In genomic region chr18:46411862-46412690, GRCh38 we compare ENCODE assay signal across 9 cellular contexts.
DNase-seq lines count a peak whose midpoint lies in the region; ATAC-seq and TF ChIP-seq lines count a peak whose summit lies in the region.
"Had no signal": no experiment of that assay in that cellular context is flagged by ENCODE, and none has a peak within 500 bp of the region (broad histone marks: within the 10 kb centered on the region; RNA-seq: fewer than 3 reads in every experiment).

No MANE protein-coding gene starts in this region.

- 6 to 25% (median 9%) methylated on average over 6 of the region's 6 CpGs for WGBS in ovary, 3 donors

- H3K36me3 Mint-ChIP-seq in activated T-helper 1 cell treated with anti-CD3 and anti-CD28 coated beads, Interleukin-12 subunit alpha, Interleukin-12 subunit beta, Interleukin-2, Interleukin-4 antibody, amounts not matched to agents 30 ng/mL and 10 ng/mL and 1 ng/mL, durations not matched to agents 14 hours and 24 hours and 36 hours (ENCODE audit: low read depth), result no peaks in the 10 kb centered on the region
- H3K36me3 Mint-ChIP-seq: naive B cell had no signal

- no peak overlapping the region for H3K4me3 ChIP-seq in ovary

- TF ChIP-seq POLR2A in ovary (IDR thresholded peaks at IDR 0.05), result no peak

- H3K27me3 Mint-ChIP-seq in activated T-helper 1 cell treated with anti-CD3 and anti-CD28 coated beads, Interleukin-12 subunit alpha, Interleukin-12 subunit beta, Interleukin-2, Interleukin-4 antibody, amounts not matched to agents 30 ng/mL and 10 ng/mL and 1 ng/mL, durations not matched to agents 14 hours and 24 hours and 36 hours (ENCODE audit: insufficient read depth), result peaks cover 3% of the 10 kb centered on the region

- no peak overlapping the region for H3K27ac Mint-ChIP-seq in activated T-helper 1 cell treated with anti-CD3 and anti-CD28 coated beads, Interleukin-12 subunit alpha, Interleukin-12 subunit beta, Interleukin-2, Interleukin-4 antibody, amounts not matched to agents 30 ng/mL and 10 ng/mL and 1 ng/mL, durations not matched to agents 14 hours and 24 hours and 36 hours

- TF ChIP-seq CTCF in ovary (IDR thresholded peaks at IDR 0.05), result no peak

- no peak overlapping the region for H3K4me3 Mint-ChIP-seq in activated T-helper 1 cell treated with anti-CD3 and anti-CD28 coated beads, Interleukin-12 subunit alpha, Interleukin-12 subunit beta, Interleukin-2, Interleukin-4 antibody, amounts not matched to agents 30 ng/mL and 10 ng/mL and 1 ng/mL, durations not matched to agents 14 hours and 24 hours and 36 hours
- H3K4me3 Mint-ChIP-seq: naive B cell had no signal

- H3K4me1 ChIP-seq in ovary (ENCODE audit: insufficient read depth), result peaks cover 14% of the 10 kb centered on the region

- peak; percentile 23 for ATAC-seq in esophagus mucosa
- ATAC-seq in HG02840 (IDR thresholded peaks at IDR 0.05; ENCODE audit: low FRiP score, unreplicated experiment), result no peak

- intact Hi-C loops in ovary (cut with DNase I), result no loop called here
- intact Hi-C loops in activated T-helper 1 cell treated with anti-CD3 and anti-CD28 coated beads, Interleukin-12 subunit alpha, Interleukin-12 subunit beta, Interleukin-2, Interleukin-4 antibody, amounts not matched to agents 30 ng/mL and 10 ng/mL and 1 ng/mL, durations not matched to agents 14 hours and 24 hours and 36 hours (cut with micrococcal nuclease), result no loop called here

- TF ChIP-seq EP300 in ovary (IDR thresholded peaks at IDR 0.05), result no peak

- DNase-seq in ELF-1 (ENCODE audit: low read depth, low spot score) (peak; percentile 68), NCI-H226 (peak; percentile 2), ovary (peak; percentile 32 to 74 (median 55)), GOT3 (lab: John Stamatoyannopoulos, UW) (no peak)
- DNase-seq in activated T-helper 1 cell treated with anti-CD3 and anti-CD28 coated beads, Interleukin-12 subunit alpha, Interleukin-12 subunit beta, Interleukin-2, Interleukin-4 antibody, amounts not matched to agents 30 ng/mL and 10 ng/mL and 1 ng/mL, durations not matched to agents 14 hours and 24 hours and 36 hours (ENCODE audit: low spot score), result no peak
- DNase-seq in effector CD8-positive, alpha-beta T cell (lab: John Stamatoyannopoulos, UW), result no peak
- DNase-seq: naive B cell had no signal

- no peaks in the 10 kb centered on the region for H3K36me3 ChIP-seq in ovary

- peaks cover 9% of the 10 kb centered on the region for H3K4me1 Mint-ChIP-seq in activated T-helper 1 cell treated with anti-CD3 and anti-CD28 coated beads, Interleukin-12 subunit alpha, Interleukin-12 subunit beta, Interleukin-2, Interleukin-4 antibody, amounts not matched to agents 30 ng/mL and 10 ng/mL and 1 ng/mL, durations not matched to agents 14 hours and 24 hours and 36 hours (ENCODE audit: low read depth)
- H3K4me1 Mint-ChIP-seq: naive B cell had no signal

- H3K27me3 ChIP-seq in ovary, result no peaks in the 10 kb centered on the region

- no peaks in the 10 kb centered on the region for H3K9me3 ChIP-seq in ovary

- H3K9me3 Mint-ChIP-seq in activated T-helper 1 cell treated with anti-CD3 and anti-CD28 coated beads, Interleukin-12 subunit alpha, Interleukin-12 subunit beta, Interleukin-2, Interleukin-4 antibody, amounts not matched to agents 30 ng/mL and 10 ng/mL and 1 ng/mL, durations not matched to agents 14 hours and 24 hours and 36 hours, result no peaks in the 10 kb centered on the region
- H3K9me3 Mint-ChIP-seq: naive B cell had no signal

- no peak overlapping the region for H3K27ac ChIP-seq in ovary

Comparison
In these comparisons a context has a peak if more than half of its experiments do, and no peak if none do; other contexts are left out.
1. DNase-seq: peak in ELF-1 (single experiment), NCI-H226 (single experiment) and ovary (5 of 5); none in activated T-helper 1 cell treated with anti-CD3 and anti-CD28 coated beads, Interleukin-12 subunit alpha, Interleukin-12 subunit beta, Interleukin-2, Interleukin-4 antibody, amounts not matched to agents 30 ng/mL and 10 ng/mL and 1 ng/mL, durations not matched to agents 14 hours and 24 hours and 36 hours (single experiment), effector CD8-positive, alpha-beta T cell (single experiment) and GOT3 (single experiment).